Comparison of ENCODE assay signal across 24 cellular contexts in the genomic region with DNA sequence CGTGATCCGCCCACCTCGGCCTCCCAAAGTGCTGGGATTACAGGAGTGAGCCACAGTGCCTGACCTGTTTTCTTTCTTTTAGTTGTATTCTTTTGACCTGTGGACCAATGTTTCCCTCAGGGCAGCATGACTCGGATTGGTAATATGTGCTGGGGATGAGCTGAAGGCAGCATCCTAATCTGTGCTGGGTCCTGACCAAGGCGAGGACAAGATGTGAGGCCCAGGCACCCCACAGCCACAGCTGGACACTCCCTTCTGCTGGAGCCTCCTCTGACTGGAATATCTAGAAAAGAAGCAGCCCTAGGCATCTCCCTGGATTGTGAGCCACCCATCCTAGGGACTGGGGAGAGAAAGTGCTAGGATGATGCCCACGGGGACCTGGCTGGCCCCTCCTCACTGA.
DNase-seq lines count a peak whose midpoint lies in the region; ATAC-seq and TF ChIP-seq lines count a peak whose summit lies in the region.
"Had no signal": no experiment of that assay in that cellular context is flagged by ENCODE, and none has a peak within 500 bp of the region (broad histone marks: within the 10 kb centered on the region; RNA-seq: fewer than 3 reads in every experiment).

No MANE protein-coding gene starts in this region.

- H3K9me3 ChIP-seq in upper lobe of right lung (no peaks in the 10 kb centered on the region), MG63 (no peaks in the 10 kb centered on the region)

- no peak overlapping the region for H3K4me3 Mint-ChIP-seq in T-helper 1 cell treated with Interleukin-12 subunit alpha and Interleukin-12 subunit beta and Interleukin-4 antibody, amounts not matched to agents 30 μg/mL and 1 μg/mL, for 36 hours
- H3K4me3 Mint-ChIP-seq in immature natural killer cell = peak overlapping the region; percentile 40 to 72 (median 55)
- H3K4me3 Mint-ChIP-seq in activated CD8-positive, alpha-beta memory T cell treated with anti-CD3 and anti-CD28 coated beads, Interleukin-2, amount 10 ng/mL, durations not matched to agents 7 days and 5 days = no peak overlapping the region
- H3K4me3 Mint-ChIP-seq: activated naive CD4-positive, alpha-beta T cell treated with anti-CD3 and anti-CD28 coated beads, Interleukin-2, amount 10 ng/mL, durations not matched to agents 7 days and 5 days; activated T-cell treated with anti-CD3 and anti-CD28 coated beads, Interleukin-2, amount 50 U/mL, for 4 hours; naive thymus-derived CD4-positive, alpha-beta T cell had no signal

- H3K27me3 Mint-ChIP-seq in T-helper 1 cell treated with Interleukin-12 subunit alpha and Interleukin-12 subunit beta and Interleukin-4 antibody, amounts not matched to agents 30 μg/mL and 1 μg/mL, for 36 hours (ENCODE audit: low read depth) = peaks cover 21% of the 10 kb centered on the region
- peaks cover 0 to 3% (median 3%) of the 10 kb centered on the region in 3 donors for H3K27me3 Mint-ChIP-seq in immature natural killer cell (ENCODE audit: low read depth in 3 of 3)
- H3K27me3 Mint-ChIP-seq in activated CD8-positive, alpha-beta memory T cell treated with anti-CD3 and anti-CD28 coated beads, Interleukin-2, amount 10 ng/mL, durations not matched to agents 7 days and 5 days = peaks cover 11% of the 10 kb centered on the region

- CTCF ChIA-PET in activated CD8-positive, alpha-beta memory T cell treated with anti-CD3 and anti-CD28 coated beads, Interleukin-2, amount 10 ng/mL, durations not matched to agents 7 days and 5 days (lab: Charles Lee) = interaction anchor here (0.6 to 3.6 kb wide), 3 partner anchors 18 to 594 kb away, joined by 3 to 15 read pairs (median 3); no protein-coding TSS in a partner anchor

- TF ChIP-seq CTCF in upper lobe of right lung (IDR thresholded peaks at IDR 0.05) = no peak

- intact Hi-C loops in upper lobe of right lung (cut with DNase I) = no loop called here

- H3K27me3 ChIP-seq in upper lobe of right lung (no peaks in the 10 kb centered on the region), MG63 (no peaks in the 10 kb centered on the region)

- peaks cover 16% of the 10 kb centered on the region for H3K4me1 Mint-ChIP-seq in T-helper 1 cell treated with Interleukin-12 subunit alpha and Interleukin-12 subunit beta and Interleukin-4 antibody, amounts not matched to agents 30 μg/mL and 1 μg/mL, for 36 hours (ENCODE audit: low read depth)
- H3K4me1 Mint-ChIP-seq in immature natural killer cell = peaks cover 49 to 50% of the 10 kb centered on the region in 2 donors
- H3K4me1 Mint-ChIP-seq in activated CD8-positive, alpha-beta memory T cell treated with anti-CD3 and anti-CD28 coated beads, Interleukin-2, amount 10 ng/mL, durations not matched to agents 7 days and 5 days = peaks cover 22% of the 10 kb centered on the region

- H3K36me3 Mint-ChIP-seq in T-helper 1 cell treated with Interleukin-12 subunit alpha and Interleukin-12 subunit beta and Interleukin-4 antibody, amounts not matched to agents 30 μg/mL and 1 μg/mL, for 36 hours (ENCODE audit: low read depth) = no peaks in the 10 kb centered on the region
- H3K36me3 Mint-ChIP-seq in immature natural killer cell = no peaks in the 10 kb centered on the region
- no peaks in the 10 kb centered on the region for H3K36me3 Mint-ChIP-seq in activated CD8-positive, alpha-beta memory T cell treated with anti-CD3 and anti-CD28 coated beads, Interleukin-2, amount 10 ng/mL, durations not matched to agents 7 days and 5 days
- H3K36me3 Mint-ChIP-seq: activated naive CD4-positive, alpha-beta T cell treated with anti-CD3 and anti-CD28 coated beads, Interleukin-2, amount 10 ng/mL, durations not matched to agents 7 days and 5 days; naive thymus-derived CD4-positive, alpha-beta T cell had no signal

- peak overlapping the region; percentile 5 for H3K27ac Mint-ChIP-seq in T-helper 1 cell treated with Interleukin-12 subunit alpha and Interleukin-12 subunit beta and Interleukin-4 antibody, amounts not matched to agents 30 μg/mL and 1 μg/mL, for 36 hours
- H3K27ac Mint-ChIP-seq in immature natural killer cell = peak overlapping the region; percentile 85 to 99 (median 96)
- H3K27ac Mint-ChIP-seq in activated CD8-positive, alpha-beta memory T cell treated with anti-CD3 and anti-CD28 coated beads, Interleukin-2, amount 10 ng/mL, durations not matched to agents 7 days and 5 days = no peak overlapping the region
- H3K27ac Mint-ChIP-seq: activated naive CD4-positive, alpha-beta T cell treated with anti-CD3 and anti-CD28 coated beads, Interleukin-2, amount 10 ng/mL, durations not matched to agents 7 days and 5 days; naive thymus-derived CD4-positive, alpha-beta T cell had no signal

- H3K4me3 ChIP-seq in upper lobe of right lung = no peak overlapping the region
- H3K4me3 ChIP-seq in MG63 = no peak overlapping the region
- H3K4me3 ChIP-seq: skin epidermis had no signal

- no peak overlapping the region for H3K27ac ChIP-seq in upper lobe of right lung
- H3K27ac ChIP-seq: 22Rv1, C4-2B, skin epidermis, WERI-Rb-1 had no signal

- no peaks in the 10 kb centered on the region for H3K9me3 Mint-ChIP-seq in T-helper 1 cell treated with Interleukin-12 subunit alpha and Interleukin-12 subunit beta and Interleukin-4 antibody, amounts not matched to agents 30 μg/mL and 1 μg/mL, for 36 hours
- no peaks in the 10 kb centered on the region for H3K9me3 Mint-ChIP-seq in immature natural killer cell
- H3K9me3 Mint-ChIP-seq in activated CD8-positive, alpha-beta memory T cell treated with anti-CD3 and anti-CD28 coated beads, Interleukin-2, amount 10 ng/mL, durations not matched to agents 7 days and 5 days (ENCODE audit: low read depth) = no peaks in the 10 kb centered on the region
- H3K9me3 Mint-ChIP-seq: activated naive CD4-positive, alpha-beta T cell treated with anti-CD3 and anti-CD28 coated beads, Interleukin-2, amount 10 ng/mL, durations not matched to agents 7 days and 5 days; activated T-cell treated with anti-CD3 and anti-CD28 coated beads, Interleukin-2, amount 50 U/mL, for 4 hours; naive thymus-derived CD4-positive, alpha-beta T cell had no signal

- no peaks in the 10 kb centered on the region for H3K4me1 ChIP-seq in upper lobe of right lung

- H3K36me3 ChIP-seq in upper lobe of right lung (no peaks in the 10 kb centered on the region), MG63 (no peaks in the 10 kb centered on the region)
- H3K36me3 ChIP-seq: WERI-Rb-1 had no signal

- DNase-seq in T-helper 1 cell = no peak
- DNase-seq in amniotic epithelial cell (ENCODE audit: low read depth) = peak; percentile 34
- DNase-seq in immature natural killer cell = no peak
- DNase-seq in upper lobe of right lung = peak; percentile 31
- DNase-seq in stimulated activated naive CD4-positive, alpha-beta T cell treated with Interleukin-2 at 50 U/mL for 16 hours (lab: John Stamatoyannopoulos, UW) = no peak
- no peak for DNase-seq in MG63
- DNase-seq in activated CD8-positive, alpha-beta memory T cell treated with anti-CD3 and anti-CD28 coated beads, Interleukin-2, amount 10 ng/mL, durations not matched to agents 7 days and 5 days = no peak
- DNase-seq: activated CD4-positive, alpha-beta T cell treated with anti-CD3 and anti-CD28 coated beads, Interleukin-2, amount 50 U/mL, for 48 hours; activated naive CD4-positive, alpha-beta T cell treated with anti-CD3 and anti-CD28 coated beads, Interleukin-2, amount 10 ng/mL, durations not matched to agents 7 days and 5 days; activated T-cell treated with anti-CD3 and anti-CD28 coated beads, Interleukin-2, amount 50 U/mL, for 4 hours; glutamatergic neuron; KBM-7; naive thymus-derived CD4-positive, alpha-beta T cell; NCI-H1092; NCI-H524 treated with DMSO at 0.1 percent for 48 hours; SIG-M5; stimulated activated CD4-positive, alpha-beta T cell treated with anti-CD3 and anti-CD28 coated beads, Interleukin-4, amount 100 ng/mL, for 24 hours; substantia nigra; T-helper 2 cell; WERI-Rb-1 had no signal

- no peak for ATAC-seq in upper lobe of right lung
- ATAC-seq in activated CD8-positive, alpha-beta memory T cell treated with anti-CD3 and anti-CD28 coated beads, Interleukin-2, amount 10 ng/mL, durations not matched to agents 7 days and 5 days = no peak
- ATAC-seq: activated T-cell treated with anti-CD3 and anti-CD28 coated beads, Interleukin-2, amount 50 U/mL, for 4 hours; naive thymus-derived CD4-positive, alpha-beta T cell had no signal

Comparison
In these comparisons a context has a peak if more than half of its experiments do, and no peak if none do; other contexts are left out.
1. H3K4me3 Mint-ChIP-seq: peak in immature natural killer cell (5 of 5); none in T-helper 1 cell treated with Interleukin-12 subunit alpha and Interleukin-12 subunit beta and Interleukin-4 antibody, amounts not matched to agents 30 μg/mL and 1 μg/mL, for 36 hours (single experiment) and activated CD8-positive, alpha-beta memory T cell treated with anti-CD3 and anti-CD28 coated beads, Interleukin-2, amount 10 ng/mL, durations not matched to agents 7 days and 5 days (single experiment).
2. DNase-seq: peak in amniotic epithelial cell (single experiment) and upper lobe of right lung (single experiment); none in T-helper 1 cell (0 of 5), immature natural killer cell (0 of 3), stimulated activated naive CD4-positive, alpha-beta T cell treated with Interleukin-2 at 50 U/mL for 16 hours (single experiment), MG63 (single experiment) and activated CD8-positive, alpha-beta memory T cell treated with anti-CD3 and anti-CD28 coated beads, Interleukin-2, amount 10 ng/mL, durations not matched to agents 7 days and 5 days (single experiment).